Comparison of ENCODE assay signal across 1 cellular context in genomic region chr19:51297406-51297805, GRCh38.
TF ChIP-seq lines count a peak whose summit lies in the region.

No MANE protein-coding gene starts in this region.

TF ChIP-seq in H1, 55 proteins besides CTCF, POLR2A, EP300 and RAD21 (continued from another document):
- TF ChIP-seq CHD1 (IDR thresholded peaks at IDR 0.05; ENCODE audit: low read depth, low read length): no peak
- no peak for TF ChIP-seq POLR2AphosphoS5 (IDR thresholded peaks at IDR 0.05; ENCODE audit: low read depth, low read length)
- no peak for TF ChIP-seq EZH2 (IDR thresholded peaks at IDR 0.05; ENCODE audit: low read depth, low read length, severe bottlenecking)
- no peak for TF ChIP-seq NANOG (IDR thresholded peaks at IDR 0.05; ENCODE audit: insufficient read depth, low read depth, low read length, poor library complexity, severe bottlenecking)
- TF ChIP-seq ASH2L (IDR thresholded peaks at IDR 0.05; ENCODE audit: low read length): no peak
- TF ChIP-seq SAP30 (IDR thresholded peaks at IDR 0.05; ENCODE audit: insufficient read depth, insufficient replicate concordance, low read length): no peak
- no peak for TF ChIP-seq CTBP2 (IDR thresholded peaks at IDR 0.05; ENCODE audit: borderline replicate concordance, insufficient read depth, insufficient read length, low read length)
- TF ChIP-seq RXRA (IDR thresholded peaks at IDR 0.05; ENCODE audit: insufficient read depth, low read depth, low read length): no peak
- no peak for TF ChIP-seq CHD2 (IDR thresholded peaks at IDR 0.05; ENCODE audit: low read length)
- no peak for TF ChIP-seq SUZ12 (IDR thresholded peaks at IDR 0.05; ENCODE audit: low read length)
- TF ChIP-seq BRCA1 (IDR thresholded peaks at IDR 0.05; ENCODE audit: low read depth, low read length): no peak
